18 cellular contexts compared by ENCODE assay signal in the genomic region with DNA sequence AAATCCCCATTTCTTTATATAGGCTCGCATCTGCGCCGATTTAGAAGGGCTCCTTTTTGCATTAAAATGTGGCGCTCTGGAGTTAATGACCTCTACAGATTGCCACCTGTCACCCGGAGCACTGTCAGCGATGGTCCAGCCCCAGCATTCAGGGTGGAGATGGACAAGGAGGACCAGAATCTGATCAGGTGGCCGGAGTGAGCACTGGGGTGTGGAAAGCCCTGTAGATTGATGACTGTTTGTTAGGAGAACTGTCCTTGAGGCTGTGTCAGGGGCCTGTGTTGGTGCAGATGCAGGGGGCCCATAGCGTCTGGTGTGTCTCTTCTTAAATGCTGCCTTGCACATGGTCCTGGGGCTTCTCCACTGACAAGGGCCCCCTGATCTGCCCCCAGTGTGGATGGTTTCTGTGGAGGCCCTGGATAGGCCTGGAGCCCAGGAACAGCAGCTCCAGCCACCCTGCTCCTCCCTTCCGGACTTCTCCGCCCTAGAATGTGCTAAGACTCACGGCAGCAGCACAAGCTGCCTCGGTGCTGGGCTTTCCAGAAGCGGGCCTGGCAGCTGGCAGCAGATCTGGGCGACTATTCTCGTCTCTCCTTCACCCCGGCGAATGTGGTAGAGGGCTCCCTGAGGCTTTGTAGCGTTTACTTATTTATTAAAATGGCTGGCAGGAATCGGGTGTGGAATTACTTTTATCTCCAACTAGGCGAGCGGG.
"Had no signal": no experiment of that assay in that cellular context is flagged by ENCODE, and none has a peak within 500 bp of the region (broad histone marks: within the 10 kb centered on the region; RNA-seq: fewer than 3 reads in every experiment).

No MANE protein-coding gene starts in this region.

- H3K4me3 ChIP-seq: adrenal gland, esophagus muscularis mucosa, prostate gland, right atrium auricular region, tibial artery, vagina had no signal

- H3K9me3 Mint-ChIP-seq: activated CD4-positive, alpha-beta T cell treated with anti-CD3 and anti-CD28 coated beads, Interleukin-2, amount 10 ng/mL, durations not matched to agents 7 days and 5 days; activated CD8-positive, alpha-beta T cell treated with anti-CD3 and anti-CD28 coated beads for 36 hours; stimulated activated naive CD8-positive, alpha-beta T cell treated with anti-CD3 and anti-CD28 coated beads, Interleukin-15, Interleukin-2, amounts not matched to agents 100 ng/mL and 50 ng/mL, for 24 hours had no signal

- H3K27me3 ChIP-seq: vagina had no signal

- H3K4me1 Mint-ChIP-seq: activated CD4-positive, alpha-beta T cell treated with anti-CD3 and anti-CD28 coated beads, Interleukin-2, amount 10 ng/mL, durations not matched to agents 7 days and 5 days had no signal

- H3K36me3 ChIP-seq: adrenal gland, esophagus muscularis mucosa, prostate gland, right atrium auricular region, tibial artery, vagina had no signal

- ATAC-seq: activated CD8-positive, alpha-beta T cell treated with anti-CD3 and anti-CD28 coated beads for 36 hours; left cardiac atrium had no signal

- DNase-seq: activated CD4-positive, alpha-beta T cell treated with anti-CD3 and anti-CD28 coated beads, Interleukin-2, amount 10 ng/mL, durations not matched to agents 7 days and 5 days; activated CD4-positive, CD25-positive, alpha-beta regulatory T cell; activated CD8-positive, alpha-beta T cell treated with anti-CD3 and anti-CD28 coated beads for 36 hours; activated naive CD4-positive, alpha-beta T cell; central memory CD4-positive, alpha-beta T cell; effector memory CD4-positive, alpha-beta T cell; left cardiac atrium; mesenchymal stem cell; stimulated activated CD4-positive, alpha-beta T cell treated with anti-CD3 and anti-CD28 coated beads, Interleukin-1b, Interleukin-23, amount 100 ng/mL, for 48 hours; T1000 had no signal

- H3K4me3 Mint-ChIP-seq: activated CD4-positive, alpha-beta T cell treated with anti-CD3 and anti-CD28 coated beads, Interleukin-2, amount 10 ng/mL, durations not matched to agents 7 days and 5 days; activated CD8-positive, alpha-beta T cell treated with anti-CD3 and anti-CD28 coated beads for 36 hours; activated naive CD8-positive, alpha-beta T cell; stimulated activated naive CD8-positive, alpha-beta T cell treated with anti-CD3 and anti-CD28 coated beads, Interleukin-15, Interleukin-2, amounts not matched to agents 100 ng/mL and 50 ng/mL, for 24 hours had no signal

- H3K4me1 ChIP-seq: adrenal gland had no signal

- H3K9me3 ChIP-seq: adrenal gland, esophagus muscularis mucosa, prostate gland, right atrium auricular region, tibial artery, vagina had no signal

- H3K36me3 Mint-ChIP-seq: activated naive CD8-positive, alpha-beta T cell had no signal

- H3K27ac Mint-ChIP-seq: activated CD4-positive, alpha-beta T cell treated with anti-CD3 and anti-CD28 coated beads, Interleukin-2, amount 10 ng/mL, durations not matched to agents 7 days and 5 days; activated CD8-positive, alpha-beta T cell treated with anti-CD3 and anti-CD28 coated beads for 36 hours; activated naive CD8-positive, alpha-beta T cell; stimulated activated naive CD8-positive, alpha-beta T cell treated with anti-CD3 and anti-CD28 coated beads, Interleukin-15, Interleukin-2, amounts not matched to agents 100 ng/mL and 50 ng/mL, for 24 hours had no signal

- H3K27ac ChIP-seq: adrenal gland, esophagus muscularis mucosa, prostate gland, right atrium auricular region, tibial artery, vagina had no signal
